Comparison of ENCODE assay signal across 20 cellular contexts in the genomic region with DNA sequence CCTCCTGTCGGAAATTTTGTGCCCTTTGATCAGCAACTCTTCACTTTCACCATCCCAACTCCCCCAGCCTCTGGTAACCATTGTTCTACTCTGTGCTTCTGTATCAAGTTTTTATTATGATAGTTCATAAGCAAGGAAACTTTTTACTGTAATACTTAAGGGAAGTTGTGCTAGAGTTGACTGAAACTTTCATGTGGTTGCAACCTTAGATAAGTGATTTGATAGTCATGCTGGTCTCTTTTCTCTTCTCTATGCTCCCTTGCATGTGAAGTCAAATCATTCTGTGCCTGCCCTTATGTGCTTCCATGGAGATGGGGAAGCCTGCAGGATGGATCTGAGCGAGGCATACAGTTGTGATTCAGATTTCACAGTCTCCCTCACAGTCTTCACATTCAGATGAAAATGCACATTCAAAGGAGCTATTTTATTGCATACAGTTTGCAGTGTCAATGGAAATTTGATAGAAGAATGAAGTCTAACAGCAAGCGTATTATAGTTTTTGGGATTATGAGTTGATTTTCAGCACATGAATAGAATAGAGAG.
"Had no signal": no experiment of that assay in that cellular context is flagged by ENCODE, and none has a peak within 500 bp of the region (broad histone marks: within the 10 kb centered on the region; RNA-seq: fewer than 3 reads in every experiment).

No MANE protein-coding gene starts in this region.

- H3K4me2 ChIP-seq: KMS-11, PC-9 had no signal

- H3K27ac ChIP-seq: HL-60, KMS-11, PC-9, Peyer's patch, SJCRH30 had no signal

- H2AFZ ChIP-seq: PC-9 had no signal

- H3K27me3 ChIP-seq: Peyer's patch, SJCRH30 had no signal

- H3K36me3 ChIP-seq: Peyer's patch, SJCRH30 had no signal

- DNase-seq: NCI-H1092, NCI-H1105 treated with DMSO at 0.1 percent for 48 hours, NCI-H1417 treated with DMSO at 0.1 percent for 48 hours, NCI-H146, NCI-H1694 treated with DMSO at 0.1 percent for 48 hours, NCI-H1930, NCI-H2081, NCI-H2107, NCI-H2227 treated with DMSO at 0.1 percent for 48 hours, NCI-H524, NCI-H526 treated with DMSO at 0.1 percent for 48 hours, NCI-H748 treated with DMSO at 0.1 percent for 48 hours, PC-9, Peyer's patch, SHP77 treated with DMSO at 0.1 percent for 48 hours, SJCRH30, T-helper 1 cell had no signal

- H3K9me3 ChIP-seq: Peyer's patch, SJCRH30 had no signal

- H3K9ac ChIP-seq: KMS-11 had no signal

- H3K4me1 ChIP-seq: Peyer's patch, SJCRH30 had no signal

- H3K4me3 ChIP-seq: K562, PC-9, Peyer's patch, SJCRH30 had no signal
